9 cellular contexts compared by ENCODE assay signal in genomic region chr2:130728549-130729310, GRCh38. TPM values are rescaled to one million over a fixed set of nuclear protein-coding genes. Genes with fewer than 3 reads are reported as not detected.
DNase-seq lines count a peak whose midpoint lies in the region; ATAC-seq and TF ChIP-seq lines count a peak whose summit lies in the region.
"Had no signal": no experiment of that assay in that cellular context is flagged by ENCODE, and none has a peak within 500 bp of the region (broad histone marks: within the 10 kb centered on the region; RNA-seq: fewer than 3 reads in every experiment).

GPR148 (plus strand) TSS chr2:130729070; CDS start chr2:130729152, 82 bp downstream.

- POLR2A ChIA-PET in activated B cell treated with CpG ODN at 0.5 μM for 24 hours (lab: Charles Lee): no interaction called here
- POLR2A ChIA-PET in PC-9 (lab: Charles Lee; ENCODE audit: unreplicated experiment): no interaction called here

- WGBS in transverse colon (ENCODE audit: low coverage in 1 of 2), 2 donors: 76% methylated on average over 8 of the region's 8 CpGs; no CpG with 5 or more reads in 1 of the 2 donors

- H3K9me3 ChIP-seq in iPS-15b (ENCODE audit: control insufficient read depth, insufficient read depth, low read length) (no peaks in the 10 kb centered on the region), transverse colon (no peaks in the 10 kb centered on the region), PC-9 (ENCODE audit: insufficient read depth, low read depth) (no peaks in the 10 kb centered on the region)

- TF ChIP-seq CTCF in activated B cell treated with CpG ODN at 0.5 μM for 24 hours (IDR thresholded peaks at IDR 0.05) (no peak), transverse colon (IDR thresholded peaks at IDR 0.05) (no peak), omental fat pad (IDR thresholded peaks at IDR 0.05) (no peak), PC-9 (conservative IDR thresholded peaks at IDR 0.05) (no peak)

- no peak within 1 kb of the TSS for H2AFZ ChIP-seq in PC-9

- no peak for TF ChIP-seq EP300 in transverse colon (IDR thresholded peaks at IDR 0.05; ENCODE audit: low read depth)

- peak within 1 kb of the TSS; percentile 87 for H3K4me3 ChIP-seq in iPS-15b (ENCODE audit: low read depth, low read length)
- peak within 1 kb of the TSS in 2 of 4 donors; percentile 49 to 59 for H3K4me3 ChIP-seq in transverse colon
- H3K4me3 ChIP-seq in PC-9: no peak within 1 kb of the TSS

- no peaks in the 10 kb centered on the region for H3F3A ChIP-seq in PC-9 (ENCODE audit: insufficient read depth, low read depth)

- no peak within 1 kb of the TSS for H3K4me3 Mint-ChIP-seq in activated naive CD4-positive, alpha-beta T cell treated with anti-CD3 and anti-CD28 coated beads, Interleukin-2, amount 10 ng/mL, durations not matched to agents 7 days and 5 days
- H3K4me3 Mint-ChIP-seq in activated B cell treated with CpG ODN at 0.5 μM for 24 hours: peak within 1 kb of the TSS; percentile 79

- intact Hi-C loops in activated B cell treated with CpG ODN at 0.5 μM for 24 hours (cut with micrococcal nuclease) (loop anchor here (1.0 to 10.0 kb wide), 2 partner anchors 70 to 384 kb away; partner anchors contain the start of gene IMP4), transverse colon (cut with DNase I; ENCODE audit: low total_unique reads) (no loop called here), PC-9 (cut with micrococcal nuclease; ENCODE audit: unreplicated experiment) (no loop called here)

- CTCF ChIA-PET in activated naive CD4-positive, alpha-beta T cell treated with anti-CD3 and anti-CD28 coated beads, Interleukin-2, amount 10 ng/mL, durations not matched to agents 7 days and 5 days (lab: Charles Lee): interaction anchor here (0.8 to 1.4 kb wide), 3 partner anchors 62 to 146 kb away, joined by 3 read pairs; no protein-coding TSS in a partner anchor
- CTCF ChIA-PET in activated B cell treated with CpG ODN at 0.5 μM for 24 hours (lab: Charles Lee) (no interaction called here), PC-9 (lab: Charles Lee) (no interaction called here)

- H4K20me1 ChIP-seq in PC-9 (ENCODE audit: insufficient read depth): no peaks in the 10 kb centered on the region

- DNase-seq in activated naive CD4-positive, alpha-beta T cell treated with anti-CD3 and anti-CD28 coated beads, Interleukin-2, amount 10 ng/mL, durations not matched to agents 7 days and 5 days: no peak
- DNase-seq in activated naive CD4-positive, alpha-beta T cell treated with Interleukin-2 at 50 U/mL for 16 hours: no peak
- DNase-seq in activated B cell treated with CpG ODN at 0.5 μM for 24 hours: no peak
- no peak for DNase-seq in transverse colon
- no peak for DNase-seq in omental fat pad (ENCODE audit: low spot score)
- DNase-seq in PC-9: no peak

- H3K27ac Mint-ChIP-seq in activated naive CD4-positive, alpha-beta T cell treated with anti-CD3 and anti-CD28 coated beads, Interleukin-2, amount 10 ng/mL, durations not matched to agents 7 days and 5 days: peak within 1 kb of the TSS; percentile 6
- H3K27ac Mint-ChIP-seq in activated B cell treated with CpG ODN at 0.5 μM for 24 hours: no peak within 1 kb of the TSS

- H3K27me3 Mint-ChIP-seq in activated naive CD4-positive, alpha-beta T cell treated with anti-CD3 and anti-CD28 coated beads, Interleukin-2, amount 10 ng/mL, durations not matched to agents 7 days and 5 days: peaks cover 17% of the 10 kb centered on the region
- H3K27me3 Mint-ChIP-seq in activated B cell treated with CpG ODN at 0.5 μM for 24 hours: no peaks in the 10 kb centered on the region

- ATAC-seq in activated B cell treated with CpG ODN at 0.5 μM for 24 hours (ENCODE audit: low read depth) (no peak), omental fat pad (ENCODE audit: low FRiP score) (no peak), HG03342 (IDR thresholded peaks at IDR 0.05; ENCODE audit: unreplicated experiment) (no peak)

- TF ChIP-seq POLR2A in transverse colon (IDR thresholded peaks at IDR 0.05): no peak

- peaks cover 10% of the 10 kb centered on the region for H3K4me1 Mint-ChIP-seq in activated naive CD4-positive, alpha-beta T cell treated with anti-CD3 and anti-CD28 coated beads, Interleukin-2, amount 10 ng/mL, durations not matched to agents 7 days and 5 days
- peaks cover 15% of the 10 kb centered on the region for H3K4me1 Mint-ChIP-seq in activated B cell treated with CpG ODN at 0.5 μM for 24 hours

- no peaks in the 10 kb centered on the region for H3K36me3 Mint-ChIP-seq in activated naive CD4-positive, alpha-beta T cell treated with anti-CD3 and anti-CD28 coated beads, Interleukin-2, amount 10 ng/mL, durations not matched to agents 7 days and 5 days
- no peaks in the 10 kb centered on the region for H3K36me3 Mint-ChIP-seq in activated B cell treated with CpG ODN at 0.5 μM for 24 hours (ENCODE audit: low read depth)

- BruUV-seq in PC-9 (replicated peaks; lab: Mats Ljungman, UMichigan): no TSS peak

- H3K27me3 ChIP-seq in iPS-15b (ENCODE audit: control insufficient read depth, insufficient read depth, low read length) (peaks cover 25% of the 10 kb centered on the region), transverse colon (peaks cover 8% of the 10 kb centered on the region), PC-9 (ENCODE audit: insufficient read depth, low read depth) (peaks cover 74% of the 10 kb centered on the region)

- H3K79me2 ChIP-seq in PC-9 (ENCODE audit: low read depth): no peaks in the 10 kb centered on the region

- H3K27ac ChIP-seq in transverse colon: peak within 1 kb of the TSS; percentile 44 to 73 (median 70)
- H3K27ac ChIP-seq in PC-9: no peak within 1 kb of the TSS

- H3K36me3 ChIP-seq in iPS-15b (ENCODE audit: control insufficient read depth, insufficient read depth, low read length) (no peaks in the 10 kb centered on the region), transverse colon (no peaks in the 10 kb centered on the region), PC-9 (ENCODE audit: low read depth) (no peaks in the 10 kb centered on the region)

- H3K4me2 ChIP-seq in PC-9: no peak within 1 kb of the TSS

- no peaks in the 10 kb centered on the region for H3K9me3 Mint-ChIP-seq in activated naive CD4-positive, alpha-beta T cell treated with anti-CD3 and anti-CD28 coated beads, Interleukin-2, amount 10 ng/mL, durations not matched to agents 7 days and 5 days
- H3K9me3 Mint-ChIP-seq in activated B cell treated with CpG ODN at 0.5 μM for 24 hours: no peaks in the 10 kb centered on the region

- no peaks in the 10 kb centered on the region for H3K9me2 ChIP-seq in PC-9 (ENCODE audit: insufficient read depth)

- peaks cover 6% of the 10 kb centered on the region for H3K4me1 ChIP-seq in iPS-15b (ENCODE audit: control insufficient read depth, insufficient read depth, low read length)
- peaks cover 8 to 21% (median 16%) of the 10 kb centered on the region in 4 donors for H3K4me1 ChIP-seq in transverse colon
- H3K4me1 ChIP-seq in PC-9 (replicated peaks; ENCODE audit: insufficient read depth): no peaks in the 10 kb centered on the region

- in situ Hi-C loops in transverse colon (cut with MboI; ENCODE audit: low pct_ligation_motif_present in 1 of 4, low pct_unique_long_range_greater_than_20kb in 1 of 4, low sequenced_read_pairs in 3 of 4): no loop called here

- H3K9ac ChIP-seq in iPS-15b (ENCODE audit: low read depth, low read length): peak within 1 kb of the TSS; percentile 54

RNA-seq across cellular contexts. Expression of gene GPR148, which starts in this region (rescaled TPM):
- not detected in 2 replicates for total RNA-seq in activated B cell treated with CpG ODN at 0.5 μM for 24 hours
- total RNA-seq in transverse colon: not detected
- not detected for total RNA-seq in omental fat pad
- not detected in 2 replicates for total RNA-seq in PC-9 (2021)
- total RNA-seq: subcutaneous adipose tissue had no signal
